In genomic region chr17:61580502-61580901, GRCh38 we compare ENCODE assay signal across 1 cellular context.
TF ChIP-seq lines count a peak whose summit lies in the region.

No MANE protein-coding gene starts in this region.

TF ChIP-seq in SK-N-SH, 30 proteins besides CTCF, POLR2A, EP300 and RAD21 (continued from another document):
- TF ChIP-seq ZBTB33 (IDR thresholded peaks at IDR 0.05; ENCODE audit: borderline replicate concordance, low read depth) (no peak), USF2 (IDR thresholded peaks at IDR 0.05; ENCODE audit: borderline replicate concordance, low read depth, low read length) (no peak), SMC3 (IDR thresholded peaks at IDR 0.05; ENCODE audit: low read depth, low read length) (no peak), YY1 (IDR thresholded peaks at IDR 0.05; ENCODE audit: low read depth) (no peak), FOXJ3 (CRISPR knock-in tag; IDR thresholded peaks at IDR 0.05) (no peak), GATA2 (CRISPR knock-in tag; IDR thresholded peaks at IDR 0.05) (no peak), EZH2phosphoT487 (IDR thresholded peaks at IDR 0.05; ENCODE audit: borderline replicate concordance, low read depth) (no peak), FOSL2 (IDR thresholded peaks at IDR 0.05; ENCODE audit: borderline replicate concordance, low read depth) (no peak), RFX5 (IDR thresholded peaks at IDR 0.05; ENCODE audit: low read length) (no peak), JUND (IDR thresholded peaks at IDR 0.05) (no peak), MEF2A (IDR thresholded peaks at IDR 0.05; ENCODE audit: borderline replicate concordance, low read depth) (no peak), TEAD4 (IDR thresholded peaks at IDR 0.05; ENCODE audit: borderline replicate concordance, insufficient read depth) (no peak)
